ENCODE assay signal across 16 cellular contexts in the genomic region with DNA sequence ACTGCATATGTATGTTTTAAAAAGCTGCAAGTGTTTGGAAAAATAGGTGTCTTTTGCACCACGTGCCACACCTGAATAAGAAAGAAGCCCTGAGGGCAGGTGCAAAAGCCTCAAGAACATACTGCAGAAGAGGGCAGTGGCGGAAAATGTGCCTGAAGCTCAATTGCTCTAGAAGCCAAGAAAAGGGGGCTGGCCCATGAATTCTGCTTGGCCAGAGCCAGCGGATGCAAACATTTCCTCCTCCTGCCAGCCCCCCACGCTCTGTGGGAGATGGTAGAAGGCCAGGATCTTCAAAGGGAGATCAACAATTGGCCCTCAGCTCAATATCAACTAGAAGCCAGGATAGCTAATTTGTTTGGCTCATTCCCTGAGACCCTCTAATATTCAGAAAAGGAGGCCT.
A peak's percentile ranks its signal among the peaks of the same experiment; 100 is the strongest.
DNase-seq lines count a peak whose midpoint lies in the region; ATAC-seq, FAIRE-seq and TF ChIP-seq lines count a peak whose summit lies in the region.
"Had no signal": no experiment of that assay in that cellular context is flagged by ENCODE, and none has a peak within 500 bp of the region (broad histone marks: within the 10 kb centered on the region; RNA-seq: fewer than 3 reads in every experiment).

No MANE protein-coding gene starts in this region.

- peaks cover 7% of the 10 kb centered on the region; the same call in 1 of the 2 replicates for H3K36me3 ChIP-seq in GM23338 (ENCODE audit: insufficient read depth)
- H3K36me3 ChIP-seq in H1 (ENCODE audit: control insufficient read depth in 2 of 4, insufficient read depth in 4 of 4, low read length in 3 of 4), result no peaks in the 10 kb centered on the region
- no peaks in the 10 kb centered on the region for H3K36me3 ChIP-seq in mesendoderm (ENCODE audit: control insufficient read depth, insufficient read depth, low read length)
- H3K36me3 ChIP-seq: BE2C had no signal

- no peak for TF ChIP-seq CTCF in GM23338 (conservative IDR thresholded peaks at IDR 0.05; ENCODE audit: low read depth in 2 of 2)
- no peak for TF ChIP-seq CTCF in H1 (IDR thresholded peaks at IDR 0.05; ENCODE audit: control extremely low read depth in 1 of 3, insufficient read depth in 1 of 3, low read depth in 1 of 3, low read length in 3 of 3)

- no peaks in the 10 kb centered on the region for H3F3A ChIP-seq in GM23338 (replicated peaks; ENCODE audit: low read depth)

- no peaks in the 10 kb centered on the region for H3K79me1 ChIP-seq in H1 (ENCODE audit: low read depth, low read length)
- H3K79me1 ChIP-seq in mesendoderm (ENCODE audit: low read length), result no peaks in the 10 kb centered on the region

- POLR2A ChIA-PET in H1 (lab: Charles Lee; ENCODE audit: partially characterized antibody), result interaction anchor here (1.3 kb wide), 1 partner anchor 12 kb away, joined by 4 read pairs; no protein-coding TSS in a partner anchor

- DNase-seq in DMS79 treated with DMSO at 0.1 percent for 48 hours (lab: John Stamatoyannopoulos, UW), result peak; percentile 5
- peak; percentile 27 for DNase-seq in GM23338 (ENCODE audit: low spot score)
- no peak for DNase-seq in H1 (ENCODE audit: low read depth in 1 of 2, low spot score in 2 of 2)
- DNase-seq in mesendoderm, result peak; percentile 25
- no peak for DNase-seq in NCI-H524 treated with DMSO at 0.1 percent for 48 hours (lab: John Stamatoyannopoulos, UW)
- no peak for DNase-seq in NCI-H2196 (lab: John Stamatoyannopoulos, UW; ENCODE audit: unreplicated experiment)
- DNase-seq: BE2C; CD4-positive, alpha-beta memory T cell; DND-41; GF-D8; IMR-90 had no signal

- H3K4ac ChIP-seq in H1 (replicated peaks; ENCODE audit: insufficient read length, low read depth, low read length) (no peak overlapping the region), mesendoderm (ENCODE audit: low read depth, low read length) (no peak overlapping the region)

- CTCF ChIA-PET in H1 (lab: Charles Lee; ENCODE audit: partially characterized antibody), result interaction anchor here (1.0 to 4.0 kb wide), 6 partner anchors 18 to 1205 kb away, joined by 3 to 22 read pairs (median 4); no protein-coding TSS in a partner anchor

- H2BK5ac ChIP-seq in H1 (ENCODE audit: low read depth, low read length) (no peak overlapping the region), mesendoderm (ENCODE audit: low read length) (no peak overlapping the region)

- H4K91ac ChIP-seq in H1 (replicated peaks; ENCODE audit: insufficient read length, low read length), result no peak overlapping the region

- no peak for TF ChIP-seq POLR2A in H1 (IDR thresholded peaks at IDR 0.05; ENCODE audit: control extremely low read depth in 1 of 2, low read depth in 2 of 2, low read length in 2 of 2)

- H3K27me3 Mint-ChIP-seq in GM23338 (ENCODE audit: insufficient read depth, low read depth, poor library complexity), result no peaks in the 10 kb centered on the region
- H3K27me3 Mint-ChIP-seq in stimulated activated memory B cell treated with anti-CD40 and anti-IgM and Interleukin-4, amounts not matched to agents 10 μg/mL and 1 μg/mL and 100 μg/mL, for 72 hours, result no peaks in the 10 kb centered on the region

- H3K9ac ChIP-seq in H1 (replicated peaks in 1 of 4; ENCODE audit: extremely low read depth in 1 of 4, low read depth in 3 of 4, low read length in 3 of 4) (no peak overlapping the region), mesendoderm (ENCODE audit: low read length) (no peak overlapping the region)

- H4K5ac ChIP-seq in H1 (ENCODE audit: insufficient read length, low read depth, low read length), result no peak overlapping the region
- no peak overlapping the region for H4K5ac ChIP-seq in mesendoderm (ENCODE audit: low read length)

- no peak overlapping the region for H3K14ac ChIP-seq in H1 (ENCODE audit: insufficient read length)

- H3K4me3 ChIP-seq in GM23338 (0 out of 2 replicates have a peak overlapping the region, but pooled peaks have one; percentile 6), H1 (ENCODE audit: extremely low read depth in 1 of 4, insufficient read depth in 2 of 4, low read depth in 3 of 4, low read length in 4 of 4) (no peak overlapping the region), mesendoderm (ENCODE audit: low read length) (no peak overlapping the region)
- H3K4me3 ChIP-seq: A549 had no signal

- no peak overlapping the region for H2BK15ac ChIP-seq in H1 (ENCODE audit: low read length)
- no peak overlapping the region for H2BK15ac ChIP-seq in mesendoderm (replicated peaks; ENCODE audit: low read depth)

- no peak overlapping the region; the same call in 1 of the 2 replicates for H3K18ac ChIP-seq in H1 (ENCODE audit: extremely low read depth, low read length)
- no peak overlapping the region for H3K18ac ChIP-seq in mesendoderm (ENCODE audit: low read length)

- H3K27ac ChIP-seq in GM23338 (ENCODE audit: low read depth) (no peak overlapping the region), H1 (ENCODE audit: low read depth, low read length) (no peak overlapping the region), mesendoderm (ENCODE audit: low read depth, low read length) (no peak overlapping the region)
- H3K27ac ChIP-seq: A549, C4-2B had no signal

- TF ChIP-seq RAD21 in H1 (IDR thresholded peaks at IDR 0.05 in 1 of 2, conservative IDR thresholded peaks at IDR 0.05 in 1 of 2; ENCODE audit: low read depth in 2 of 2, low read length in 2 of 2), result no peak

- H2BK120ac ChIP-seq in H1 (replicated peaks; ENCODE audit: low read depth, low read length) (no peak overlapping the region), mesendoderm (ENCODE audit: low read depth, low read length) (no peak overlapping the region)

- H2BK12ac ChIP-seq in H1 (ENCODE audit: low read depth, low read length), result no peak overlapping the region

- H3K23ac ChIP-seq in H1 (ENCODE audit: insufficient read length), result no peak overlapping the region
- H3K23ac ChIP-seq in mesendoderm (ENCODE audit: low read length), result no peak overlapping the region

- H3K56ac ChIP-seq in H1 (replicated peaks; ENCODE audit: insufficient read length, low read depth, low read length) (no peak overlapping the region), mesendoderm (ENCODE audit: low read length) (no peak overlapping the region)

- H3K79me2 ChIP-seq in GM23338 (replicated peaks; ENCODE audit: insufficient read depth), result no peaks in the 10 kb centered on the region
- H3K79me2 ChIP-seq in H1 (ENCODE audit: control insufficient read depth in 1 of 2, insufficient read depth in 2 of 2, low read length in 2 of 2), result no peaks in the 10 kb centered on the region
- H3K79me2 ChIP-seq in mesendoderm (ENCODE audit: control insufficient read depth, insufficient read depth, low read length), result no peaks in the 10 kb centered on the region

- no peaks in the 10 kb centered on the region for H3K9me3 ChIP-seq in H1 (ENCODE audit: insufficient read depth in 2 of 2, low read depth in 1 of 2, low read length in 1 of 2)
- H3K9me3 ChIP-seq: A549, BE2C had no signal

- no peak overlapping the region for H3K27ac Mint-ChIP-seq in GM23338
- H3K27ac Mint-ChIP-seq in stimulated activated memory B cell treated with anti-CD40 and anti-IgM and Interleukin-4, amounts not matched to agents 10 μg/mL and 1 μg/mL and 100 μg/mL, for 72 hours, result no peak overlapping the region
- H3K27ac Mint-ChIP-seq: CD4-positive, alpha-beta memory T cell had no signal

- H3K36me3 Mint-ChIP-seq in GM23338 (ENCODE audit: low read depth), result peaks cover 52% of the 10 kb centered on the region
- H3K36me3 Mint-ChIP-seq in stimulated activated memory B cell treated with anti-CD40 and anti-IgM and Interleukin-4, amounts not matched to agents 10 μg/mL and 1 μg/mL and 100 μg/mL, for 72 hours, result no peaks in the 10 kb centered on the region
- H3K36me3 Mint-ChIP-seq: CD4-positive, alpha-beta memory T cell had no signal

- no peak overlapping the region for H2AK5ac ChIP-seq in H1 (ENCODE audit: low read depth, low read length)
- no peak overlapping the region for H2AK5ac ChIP-seq in mesendoderm (ENCODE audit: low read length)

- 38% methylated on average over 4 of the region's 4 CpGs; no CpG with 5 or more reads in 1 of the 2 experiments for WGBS in H1 (ENCODE audit: extremely low coverage in 1 of 2, insufficient coverage in 1 of 2, insufficient read length in 1 of 2, insufficient replicate concordance in 2 of 2, low coverage in 1 of 2, low lambda C conversion rate in 2 of 2, missing lambda C conversion rate in 1 of 2), 2 experiments
- no CpG with 5 or more reads among the region's 4 CpGs for WGBS in mesendoderm (ENCODE audit: extremely low coverage, insufficient coverage, low lambda C conversion rate)

- H3K23me2 ChIP-seq in H1 (ENCODE audit: low read depth, low read length), result no peaks in the 10 kb centered on the region

- H4K20me1 ChIP-seq in GM23338 (replicated peaks; ENCODE audit: insufficient read depth) (no peaks in the 10 kb centered on the region), H1 (replicated peaks in 1 of 2; ENCODE audit: control insufficient read depth in 1 of 2, insufficient read depth in 2 of 2, low read length in 2 of 2) (no peaks in the 10 kb centered on the region)

- H3K4me1 Mint-ChIP-seq in GM23338, result no peaks in the 10 kb centered on the region
- no peaks in the 10 kb centered on the region for H3K4me1 Mint-ChIP-seq in stimulated activated memory B cell treated with anti-CD40 and anti-IgM and Interleukin-4, amounts not matched to agents 10 μg/mL and 1 μg/mL and 100 μg/mL, for 72 hours
- H3K4me1 Mint-ChIP-seq: CD4-positive, alpha-beta memory T cell had no signal

- peaks cover 99% of the 10 kb centered on the region for H3K9me3 Mint-ChIP-seq in GM23338
- peaks cover 18% of the 10 kb centered on the region for H3K9me3 Mint-ChIP-seq in stimulated activated memory B cell treated with anti-CD40 and anti-IgM and Interleukin-4, amounts not matched to agents 10 μg/mL and 1 μg/mL and 100 μg/mL, for 72 hours

- H3K27me3 ChIP-seq in GM23338 (ENCODE audit: insufficient read depth) (peaks cover 7% of the 10 kb centered on the region; the same call in 1 of the 2 replicates), H1 (replicated peaks in 1 of 4; ENCODE audit: control insufficient read depth in 3 of 4, extremely low read depth in 1 of 4, insufficient read depth in 3 of 4, low read length in 3 of 4) (peaks cover 0 to 2% (median 0%) of the 10 kb centered on the region in 4 experiments; a peak in 1 of 7 replicates), mesendoderm (ENCODE audit: insufficient read depth, low read length, poor library complexity) (no peaks in the 10 kb centered on the region)
- H3K27me3 ChIP-seq: BE2C had no signal

- no peak for TF ChIP-seq EP300 in H1 (IDR thresholded peaks at IDR 0.05; ENCODE audit: borderline replicate concordance in 1 of 2, low read depth in 2 of 2, low read length in 2 of 2)

- H4K8ac ChIP-seq in H1 (ENCODE audit: extremely low read depth, insufficient read depth, low read length) (no peak overlapping the region), mesendoderm (ENCODE audit: low read depth, low read length) (no peak overlapping the region)

- no peak for ATAC-seq in GM23338
- no peak for ATAC-seq in stimulated activated memory B cell treated with anti-CD40 and anti-IgM and Interleukin-4, amounts not matched to agents 10 μg/mL and 1 μg/mL and 100 μg/mL, for 72 hours
- ATAC-seq: A549 had no signal

- H3K9me2 ChIP-seq in GM23338 (ENCODE audit: insufficient read depth), result 0 out of 2 replicates have a peak, but pooled peaks cover 8% of the 10 kb centered on the region

- no peak overlapping the region for H2BK20ac ChIP-seq in H1 (ENCODE audit: low read length)

- no peak for FAIRE-seq in H1 (lab: Jason Lieb, UNC)
- FAIRE-seq: A549, GM19239, H54 had no signal

- no peak overlapping the region for H3K4me3 Mint-ChIP-seq in GM23338
- no peak overlapping the region for H3K4me3 Mint-ChIP-seq in stimulated activated memory B cell treated with anti-CD40 and anti-IgM and Interleukin-4, amounts not matched to agents 10 μg/mL and 1 μg/mL and 100 μg/mL, for 72 hours
- H3K4me3 Mint-ChIP-seq: CD4-positive, alpha-beta memory T cell had no signal

- H3K4me2 ChIP-seq in GM23338 (peak overlapping the region; percentile 25; the same call in 1 of the 2 replicates), H1 (ENCODE audit: insufficient read depth in 1 of 2, low read depth in 2 of 2, low read length in 2 of 2) (peak overlapping the region in 1 of 2 experiments; percentile 5; a peak in 2 of 4 replicates), mesendoderm (ENCODE audit: low read length) (no peak overlapping the region)
- H3K4me2 ChIP-seq: A549 had no signal

- H2AFZ ChIP-seq in GM23338 (no peak overlapping the region), H1 (ENCODE audit: low read length) (no peak overlapping the region)

- no peaks in the 10 kb centered on the region; the same call in 1 of the 2 replicates for H3K4me1 ChIP-seq in GM23338 (ENCODE audit: insufficient read depth)
- no peaks in the 10 kb centered on the region; a peak in 1 of 7 replicates for H3K4me1 ChIP-seq in H1 (replicated peaks in 1 of 4; ENCODE audit: control insufficient read depth in 3 of 4, insufficient read depth in 4 of 4, low read length in 3 of 4)
- no peaks in the 10 kb centered on the region for H3K4me1 ChIP-seq in mesendoderm (ENCODE audit: control insufficient read depth, low read depth, low read length)
- H3K4me1 ChIP-seq: A549, BE2C had no signal

Comparison
In these comparisons a context has a peak if more than half of its experiments do, and no peak if none do; other contexts are left out.
1. DNase-seq: peak in DMS79 treated with DMSO at 0.1 percent for 48 hours (single experiment), GM23338 (single experiment) and mesendoderm (single experiment); none in H1 (0 of 2), NCI-H524 treated with DMSO at 0.1 percent for 48 hours (single experiment) and NCI-H2196 (single experiment).